18 cellular contexts compared by ENCODE assay signal in genomic region chr1:20847619-20848080, GRCh38.
DNase-seq lines count a peak whose midpoint lies in the region; ATAC-seq and TF ChIP-seq lines count a peak whose summit lies in the region.
"Had no signal": no experiment of that assay in that cellular context is flagged by ENCODE, and none has a peak within 500 bp of the region (broad histone marks: within the 10 kb centered on the region; RNA-seq: fewer than 3 reads in every experiment).

No MANE protein-coding gene starts in this region.

- intact Hi-C loops in head of caudate nucleus (cut with DNase I) = no loop called here

- DNase-seq in ELR (ENCODE audit: low read depth) = peak; percentile 19
- peak; percentile 40 for DNase-seq in epithelial cell of esophagus (ENCODE audit: low read depth)
- DNase-seq in osteoblast (ENCODE audit: insufficient read length, low spot score, missing footprints) = no peak
- DNase-seq in stimulated activated CD4-positive, alpha-beta T cell treated with anti-CD3 and anti-CD28 coated beads, Interleukin-1b, Interleukin-23, amount 100 ng/mL, for 48 hours = no peak
- DNase-seq in AG08396 (ENCODE audit: low spot score) = no peak
- DNase-seq in SKM-1 (lab: John Stamatoyannopoulos, UW; ENCODE audit: unreplicated experiment) = no peak
- no peak for DNase-seq in head of caudate nucleus
- DNase-seq: activated CD4-positive, alpha-beta T cell treated with anti-CD3 and anti-CD28 coated beads, Interleukin-2, amount 50 U/mL, for 48 hours; activated naive CD8-positive, alpha-beta T cell treated with anti-CD3 and anti-CD28 coated beads, Interleukin-2, amount 10 ng/mL, durations not matched to agents 7 days and 5 days; activated T-cell treated with anti-CD3 and anti-CD28 coated beads, Interleukin-2, amount 50 U/mL, for 4 hours; C1 segment of cervical spinal cord; DMS79 treated with DMSO at 0.1 percent for 48 hours; heart left ventricle; left cardiac atrium; NCI-H1048; NCI-H2081 treated with DMSO at 0.1 percent for 48 hours; NCI-H748 treated with DMSO at 0.1 percent for 48 hours had no signal

- TF ChIP-seq CTCF in epithelial cell of esophagus (IDR thresholded peaks at IDR 0.05; ENCODE audit: insufficient read depth, low read depth, low read length, missing control alignments) = no peak
- TF ChIP-seq CTCF in osteoblast (IDR thresholded peaks at IDR 0.05; ENCODE audit: extremely low read depth, low read depth, low read length) = no peak

- peak overlapping the region; percentile 24 for H3K27ac ChIP-seq in osteoblast (ENCODE audit: low read depth, low read length)
- H3K27ac ChIP-seq: heart left ventricle had no signal

- H3K79me2 ChIP-seq in osteoblast (ENCODE audit: insufficient read depth, low read length) = no peaks in the 10 kb centered on the region

- H3K9me3 ChIP-seq in osteoblast (ENCODE audit: low read depth, low read length) = no peaks in the 10 kb centered on the region
- H3K9me3 ChIP-seq: heart left ventricle had no signal

- H3K4me3 ChIP-seq in epithelial cell of esophagus (ENCODE audit: low read length) = no peak overlapping the region
- H3K4me3 ChIP-seq in osteoblast (ENCODE audit: insufficient read depth, low read length) = no peak overlapping the region
- H3K4me3 ChIP-seq: heart left ventricle had no signal

- no peaks in the 10 kb centered on the region for H3K27me3 ChIP-seq in osteoblast (ENCODE audit: insufficient read depth, low read length)
- H3K27me3 ChIP-seq: heart left ventricle had no signal

- H2AFZ ChIP-seq in osteoblast (ENCODE audit: low read length) = no peak overlapping the region

- H3K4me2 ChIP-seq in osteoblast (ENCODE audit: insufficient read depth, low read length) = peak overlapping the region; percentile 24

- ATAC-seq in SK-N-SH treated with all-trans-retinoic acid at 6 μM for 48 hours = peak; percentile 74
- ATAC-seq: activated T-cell treated with anti-CD3 and anti-CD28 coated beads, Interleukin-2, amount 50 U/mL, for 4 hours; heart left ventricle had no signal

- H3K4me1 ChIP-seq in osteoblast (ENCODE audit: insufficient read depth, low read length) = peaks cover 18% of the 10 kb centered on the region
- H3K4me1 ChIP-seq: heart left ventricle had no signal

- H3K36me3 ChIP-seq in osteoblast (ENCODE audit: insufficient read depth, low read length) = peaks cover 27% of the 10 kb centered on the region

- peaks cover 6% of the 10 kb centered on the region for H4K20me1 ChIP-seq in osteoblast (ENCODE audit: insufficient read depth, low read length)

TF ChIP-seq in SK-N-SH treated with all-trans-retinoic acid at 6 μM for 48 hours, 23 proteins besides CTCF, POLR2A, EP300 and RAD21:
- TF ChIP-seq SNAI2 (CRISPR knock-in tag; IDR thresholded peaks at IDR 0.05) = no peak
- peak; percentile 77 for TF ChIP-seq ISL1 (CRISPR knock-in tag; IDR thresholded peaks at IDR 0.05)
- no peak for TF ChIP-seq CSRNP3 (CRISPR knock-in tag; IDR thresholded peaks at IDR 0.05)
- no peak for TF ChIP-seq BACH2 (CRISPR knock-in tag; IDR thresholded peaks at IDR 0.05; ENCODE audit: borderline replicate concordance)
- no peak for TF ChIP-seq TCF4 (CRISPR knock-in tag; IDR thresholded peaks at IDR 0.05; ENCODE audit: borderline replicate concordance)
- TF ChIP-seq ARNTL (CRISPR knock-in tag; IDR thresholded peaks at IDR 0.05; ENCODE audit: borderline replicate concordance, low read depth) = no peak

Comparison
In these comparisons a context has a peak if more than half of its experiments do, and no peak if none do; other contexts are left out.
1. DNase-seq: peak in ELR (single experiment) and epithelial cell of esophagus (single experiment); none in osteoblast (single experiment), stimulated activated CD4-positive, alpha-beta T cell treated with anti-CD3 and anti-CD28 coated beads, Interleukin-1b, Interleukin-23, amount 100 ng/mL, for 48 hours (single experiment), AG08396 (single experiment), SKM-1 (single experiment) and head of caudate nucleus (0 of 42).